In genomic region chr1:52697795-52698674, GRCh38 we compare ENCODE assay signal across 1 cellular context.
A peak's percentile ranks its signal among the peaks of the same experiment; 100 is the strongest.
TF ChIP-seq lines count a peak whose summit lies in the region.

Gene COA7 (minus strand): TSS chr1:52698347. CDS start chr1:52698326, 21 bp downstream.

TF ChIP-seq in HepG2, 621 proteins besides CTCF, POLR2A, EP300 and RAD21 (continued from another document and continues in another):
- TF ChIP-seq ZBTB46 (CRISPR knock-in tag; IDR thresholded peaks at IDR 0.05; ENCODE audit: borderline replicate concordance) (no peak), POGK (CRISPR knock-in tag; conservative IDR thresholded peaks at IDR 0.05) (peak; percentile 96), PHF21A (CRISPR knock-in tag; IDR thresholded peaks at IDR 0.05) (peak; percentile 25; the same call in 1 of the 2 replicates), WIZ (CRISPR knock-in tag; IDR thresholded peaks at IDR 0.05) (peak; percentile 92), ZSCAN12 (CRISPR knock-in tag; IDR thresholded peaks at IDR 0.05) (peak; percentile 73; the same call in 1 of the 2 replicates), ZNF260 (CRISPR knock-in tag; IDR thresholded peaks at IDR 0.05; ENCODE audit: borderline replicate concordance, low read depth) (no peak), MLXIP (CRISPR knock-in tag; IDR thresholded peaks at IDR 0.05; ENCODE audit: borderline replicate concordance) (no peak), PPARG (CRISPR knock-in tag; conservative IDR thresholded peaks at IDR 0.05) (no peak), ZMAT3 (CRISPR knock-in tag; conservative IDR thresholded peaks at IDR 0.05) (peak; percentile 84), AFF4 (CRISPR knock-in tag; IDR thresholded peaks at IDR 0.05) (no peak), ZFP36 (IDR thresholded peaks at IDR 0.05; ENCODE audit: borderline replicate concordance, low read depth, low read length, partially characterized antibody) (no peak), NCOA5 (CRISPR knock-in tag; IDR thresholded peaks at IDR 0.05) (peak; percentile 61; the same call in 1 of the 2 replicates), ZBTB8A (CRISPR knock-in tag; IDR thresholded peaks at IDR 0.05; ENCODE audit: borderline replicate concordance, low read depth) (no peak), ZNF317 (CRISPR knock-in tag; IDR thresholded peaks at IDR 0.05) (no peak; the same call in 1 of the 2 replicates), CC2D1A (CRISPR knock-in tag; IDR thresholded peaks at IDR 0.05) (no peak), CEBPG (CRISPR knock-in tag; IDR thresholded peaks at IDR 0.05) (no peak; the same call in 1 of the 2 replicates), SNAPC2 (CRISPR knock-in tag; IDR thresholded peaks at IDR 0.05) (peak; percentile 41; the same call in 1 of the 2 replicates), ZIK1 (CRISPR knock-in tag; IDR thresholded peaks at IDR 0.05; ENCODE audit: borderline replicate concordance, low read depth) (peak; percentile 88; the same call in 1 of the 2 replicates), ISX (CRISPR knock-in tag; conservative IDR thresholded peaks at IDR 0.05) (no peak), ADNP (CRISPR knock-in tag; IDR thresholded peaks at IDR 0.05) (no peak), CHD2 (IDR thresholded peaks at IDR 0.05; ENCODE audit: low read depth, low read length) (no peak), MAFF (IDR thresholded peaks at IDR 0.05; ENCODE audit: low read depth, low read length) (no peak), FOSL1 (CRISPR knock-in tag; IDR thresholded peaks at IDR 0.05; ENCODE audit: borderline replicate concordance) (no peak; the same call in 1 of the 2 replicates), ZNF460 (CRISPR knock-in tag; IDR thresholded peaks at IDR 0.05; ENCODE audit: borderline replicate concordance) (peak; percentile 69), ZFP36L2 (CRISPR knock-in tag; IDR thresholded peaks at IDR 0.05) (no peak), ZBTB3 (CRISPR knock-in tag; IDR thresholded peaks at IDR 0.05; ENCODE audit: borderline replicate concordance, low read depth) (peak; percentile 62; the same call in 1 of the 2 replicates), ETV5 (CRISPR knock-in tag; IDR thresholded peaks at IDR 0.05; ENCODE audit: borderline replicate concordance) (no peak), JDP2 (CRISPR knock-in tag; IDR thresholded peaks at IDR 0.05; ENCODE audit: borderline replicate concordance) (no peak), PAX8 (CRISPR knock-in tag; IDR thresholded peaks at IDR 0.05; ENCODE audit: borderline replicate concordance) (peak; percentile 78; the same call in 1 of the 2 replicates), GLMP (CRISPR knock-in tag; IDR thresholded peaks at IDR 0.05; ENCODE audit: borderline replicate concordance) (no peak), MIXL1 (CRISPR knock-in tag; IDR thresholded peaks at IDR 0.05) (no peak; the same call in none of the 2 replicates)
- TF ChIP-seq, protein P1, sequence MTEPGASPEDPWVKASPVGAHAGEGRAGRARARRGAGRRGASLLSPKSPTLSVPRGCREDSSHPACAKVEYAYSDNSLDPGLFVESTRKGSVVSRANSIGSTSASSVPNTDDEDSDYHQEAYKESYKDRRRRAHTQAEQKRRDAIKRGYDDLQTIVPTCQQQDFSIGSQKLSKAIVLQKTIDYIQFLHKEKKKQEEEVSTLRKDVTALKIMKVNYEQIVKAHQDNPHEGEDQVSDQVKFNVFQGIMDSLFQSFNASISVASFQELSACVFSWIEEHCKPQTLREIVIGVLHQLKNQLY (CRISPR knock-in tag; IDR thresholded peaks at IDR 0.05), result peak; percentile 74
- TF ChIP-seq, protein P2, sequence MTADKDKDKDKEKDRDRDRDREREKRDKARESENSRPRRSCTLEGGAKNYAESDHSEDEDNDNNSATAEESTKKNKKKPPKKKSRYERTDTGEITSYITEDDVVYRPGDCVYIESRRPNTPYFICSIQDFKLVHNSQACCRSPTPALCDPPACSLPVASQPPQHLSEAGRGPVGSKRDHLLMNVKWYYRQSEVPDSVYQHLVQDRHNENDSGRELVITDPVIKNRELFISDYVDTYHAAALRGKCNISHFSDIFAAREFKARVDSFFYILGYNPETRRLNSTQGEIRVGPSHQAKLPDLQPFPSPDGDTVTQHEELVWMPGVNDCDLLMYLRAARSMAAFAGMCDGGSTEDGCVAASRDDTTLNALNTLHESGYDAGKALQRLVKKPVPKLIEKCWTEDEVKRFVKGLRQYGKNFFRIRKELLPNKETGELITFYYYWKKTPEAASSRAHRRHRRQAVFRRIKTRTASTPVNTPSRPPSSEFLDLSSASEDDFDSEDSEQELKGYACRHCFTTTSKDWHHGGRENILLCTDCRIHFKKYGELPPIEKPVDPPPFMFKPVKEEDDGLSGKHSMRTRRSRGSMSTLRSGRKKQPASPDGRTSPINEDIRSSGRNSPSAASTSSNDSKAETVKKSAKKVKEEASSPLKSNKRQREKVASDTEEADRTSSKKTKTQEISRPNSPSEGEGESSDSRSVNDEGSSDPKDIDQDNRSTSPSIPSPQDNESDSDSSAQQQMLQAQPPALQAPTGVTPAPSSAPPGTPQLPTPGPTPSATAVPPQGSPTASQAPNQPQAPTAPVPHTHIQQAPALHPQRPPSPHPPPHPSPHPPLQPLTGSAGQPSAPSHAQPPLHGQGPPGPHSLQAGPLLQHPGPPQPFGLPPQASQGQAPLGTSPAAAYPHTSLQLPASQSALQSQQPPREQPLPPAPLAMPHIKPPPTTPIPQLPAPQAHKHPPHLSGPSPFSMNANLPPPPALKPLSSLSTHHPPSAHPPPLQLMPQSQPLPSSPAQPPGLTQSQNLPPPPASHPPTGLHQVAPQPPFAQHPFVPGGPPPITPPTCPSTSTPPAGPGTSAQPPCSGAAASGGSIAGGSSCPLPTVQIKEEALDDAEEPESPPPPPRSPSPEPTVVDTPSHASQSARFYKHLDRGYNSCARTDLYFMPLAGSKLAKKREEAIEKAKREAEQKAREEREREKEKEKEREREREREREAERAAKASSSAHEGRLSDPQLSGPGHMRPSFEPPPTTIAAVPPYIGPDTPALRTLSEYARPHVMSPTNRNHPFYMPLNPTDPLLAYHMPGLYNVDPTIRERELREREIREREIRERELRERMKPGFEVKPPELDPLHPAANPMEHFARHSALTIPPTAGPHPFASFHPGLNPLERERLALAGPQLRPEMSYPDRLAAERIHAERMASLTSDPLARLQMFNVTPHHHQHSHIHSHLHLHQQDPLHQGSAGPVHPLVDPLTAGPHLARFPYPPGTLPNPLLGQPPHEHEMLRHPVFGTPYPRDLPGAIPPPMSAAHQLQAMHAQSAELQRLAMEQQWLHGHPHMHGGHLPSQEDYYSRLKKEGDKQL (CRISPR knock-in tag; IDR thresholded peaks at IDR 0.05; ENCODE audit: low read depth), result peak; percentile 28; the same call in 1 of the 2 replicates
- TF ChIP-seq, protein P3, sequence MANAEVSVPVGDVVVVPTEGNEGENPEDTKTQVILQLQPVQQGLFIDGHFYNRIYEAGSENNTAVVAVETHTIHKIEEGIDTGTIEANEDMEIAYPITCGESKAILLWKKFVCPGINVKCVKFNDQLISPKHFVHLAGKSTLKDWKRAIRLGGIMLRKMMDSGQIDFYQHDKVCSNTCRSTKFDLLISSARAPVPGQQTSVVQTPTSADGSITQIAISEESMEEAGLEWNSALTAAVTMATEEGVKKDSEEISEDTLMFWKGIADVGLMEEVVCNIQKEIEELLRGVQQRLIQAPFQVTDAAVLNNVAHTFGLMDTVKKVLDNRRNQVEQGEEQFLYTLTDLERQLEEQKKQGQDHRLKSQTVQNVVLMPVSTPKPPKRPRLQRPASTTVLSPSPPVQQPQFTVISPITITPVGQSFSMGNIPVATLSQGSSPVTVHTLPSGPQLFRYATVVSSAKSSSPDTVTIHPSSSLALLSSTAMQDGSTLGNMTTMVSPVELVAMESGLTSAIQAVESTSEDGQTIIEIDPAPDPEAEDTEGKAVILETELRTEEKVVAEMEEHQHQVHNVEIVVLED (CRISPR knock-in tag; IDR thresholded peaks at IDR 0.05; ENCODE audit: borderline replicate concordance), result peak; percentile 92
- TF ChIP-seq, protein P4, sequence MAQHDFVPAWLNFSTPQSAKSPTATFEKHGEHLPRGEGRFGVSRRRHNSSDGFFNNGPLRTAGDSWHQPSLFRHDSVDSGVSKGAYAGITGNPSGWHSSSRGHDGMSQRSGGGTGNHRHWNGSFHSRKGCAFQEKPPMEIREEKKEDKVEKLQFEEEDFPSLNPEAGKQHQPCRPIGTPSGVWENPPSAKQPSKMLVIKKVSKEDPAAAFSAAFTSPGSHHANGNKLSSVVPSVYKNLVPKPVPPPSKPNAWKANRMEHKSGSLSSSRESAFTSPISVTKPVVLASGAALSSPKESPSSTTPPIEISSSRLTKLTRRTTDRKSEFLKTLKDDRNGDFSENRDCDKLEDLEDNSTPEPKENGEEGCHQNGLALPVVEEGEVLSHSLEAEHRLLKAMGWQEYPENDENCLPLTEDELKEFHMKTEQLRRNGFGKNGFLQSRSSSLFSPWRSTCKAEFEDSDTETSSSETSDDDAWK (CRISPR knock-in tag; IDR thresholded peaks at IDR 0.05), result no peak
- TF ChIP-seq, protein P5, sequence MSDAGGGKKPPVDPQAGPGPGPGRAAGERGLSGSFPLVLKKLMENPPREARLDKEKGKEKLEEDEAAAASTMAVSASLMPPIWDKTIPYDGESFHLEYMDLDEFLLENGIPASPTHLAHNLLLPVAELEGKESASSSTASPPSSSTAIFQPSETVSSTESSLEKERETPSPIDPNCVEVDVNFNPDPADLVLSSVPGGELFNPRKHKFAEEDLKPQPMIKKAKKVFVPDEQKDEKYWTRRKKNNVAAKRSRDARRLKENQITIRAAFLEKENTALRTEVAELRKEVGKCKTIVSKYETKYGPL (CRISPR knock-in tag; IDR thresholded peaks at IDR 0.05), result peak; percentile 78
